ENCODE assay signal across 1 cellular context in the genomic region with DNA sequence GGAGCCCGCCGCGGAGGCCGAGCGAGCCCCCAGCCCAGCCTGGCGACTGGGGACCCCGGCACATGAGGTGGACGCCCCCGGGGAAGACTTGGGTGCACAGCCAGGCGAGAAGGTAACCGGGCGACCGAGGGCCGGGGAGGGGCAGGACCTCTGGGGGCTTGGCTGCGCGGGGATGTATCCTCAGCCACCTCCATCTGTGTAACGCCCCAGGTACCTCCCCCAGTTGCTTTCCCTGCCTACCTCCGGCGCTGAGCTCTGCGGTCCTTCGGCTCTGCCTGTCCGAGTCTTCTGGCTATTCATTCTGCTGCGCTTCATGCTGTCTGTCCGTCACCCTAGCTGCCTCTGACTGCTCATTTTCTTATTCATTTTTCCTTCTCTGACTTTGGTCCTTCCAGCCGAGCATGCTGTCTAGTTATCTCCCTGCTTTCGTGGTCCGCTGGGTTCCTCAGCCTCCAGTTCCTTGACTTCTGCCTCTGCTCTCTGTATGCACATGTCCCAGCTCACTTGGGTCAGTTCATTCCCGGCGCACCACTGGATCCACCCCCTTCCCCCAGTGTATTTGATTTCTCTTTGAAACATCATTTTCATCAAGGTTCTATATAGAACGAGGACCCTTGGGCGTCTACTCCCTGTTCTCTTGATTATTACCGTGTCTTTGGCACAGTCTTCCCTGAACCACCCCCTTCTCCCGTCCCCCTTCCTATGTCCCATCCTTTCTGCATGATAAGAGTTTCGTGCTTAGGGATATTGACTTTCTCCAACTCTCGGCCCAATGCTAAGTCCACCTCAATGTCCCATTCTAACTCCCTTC.
TF ChIP-seq lines count a peak whose summit lies in the region.

No MANE protein-coding gene starts in this region.

TF ChIP-seq in K562, 482 proteins besides CTCF, POLR2A, EP300 and RAD21 (continued from another document and continues in another):
- TF ChIP-seq, protein P1, sequence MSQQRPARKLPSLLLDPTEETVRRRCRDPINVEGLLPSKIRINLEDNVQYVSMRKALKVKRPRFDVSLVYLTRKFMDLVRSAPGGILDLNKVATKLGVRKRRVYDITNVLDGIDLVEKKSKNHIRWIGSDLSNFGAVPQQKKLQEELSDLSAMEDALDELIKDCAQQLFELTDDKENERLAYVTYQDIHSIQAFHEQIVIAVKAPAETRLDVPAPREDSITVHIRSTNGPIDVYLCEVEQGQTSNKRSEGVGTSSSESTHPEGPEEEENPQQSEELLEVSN (IDR thresholded peaks at IDR 0.05; ENCODE audit: borderline replicate concordance in 1 of 2, extremely low read depth in 1 of 2, insufficient read depth in 1 of 2, insufficient read length in 1 of 2, low read depth in 1 of 2, low read length in 1 of 2, poor library complexity in 1 of 2, severe bottlenecking in 1 of 2): no peak
- TF ChIP-seq SMARCB1 (IDR thresholded peaks at IDR 0.05; ENCODE audit: insufficient read length, low read depth) (no peak), RBM25 (IDR thresholded peaks at IDR 0.05; ENCODE audit: low read depth, low read length, severe bottlenecking) (no peak), POLR3A (IDR thresholded peaks at IDR 0.05; ENCODE audit: borderline replicate concordance, extremely low read depth, insufficient read depth, insufficient read length) (no peak), TAL1 (IDR thresholded peaks at IDR 0.05) (no peak), TRIM24 (IDR thresholded peaks at IDR 0.05) (no peak), SMAD2 (IDR thresholded peaks at IDR 0.05; ENCODE audit: low read depth, low read length) (no peak), RUNX1 (IDR thresholded peaks at IDR 0.05; ENCODE audit: low read depth) (no peak), MCM7 (IDR thresholded peaks at IDR 0.05) (no peak), ZNF133 (CRISPR knock-in tag; IDR thresholded peaks at IDR 0.05) (no peak), ZBTB1 (CRISPR knock-in tag; IDR thresholded peaks at IDR 0.05; ENCODE audit: borderline replicate concordance, low read depth) (no peak), ZNF239 (CRISPR knock-in tag; IDR thresholded peaks at IDR 0.05) (no peak), FOXK1 (CRISPR knock-in tag; IDR thresholded peaks at IDR 0.05; ENCODE audit: borderline replicate concordance) (no peak), ZNF644 (tag; IDR thresholded peaks at IDR 0.05; ENCODE audit: low read depth) (no peak), SIN3A (IDR thresholded peaks at IDR 0.05; ENCODE audit: borderline replicate concordance in 2 of 2, control insufficient read depth in 1 of 2, low read depth in 2 of 2, low read length in 2 of 2) (no peak), STAT6 (CRISPR knock-in tag; IDR thresholded peaks at IDR 0.05) (no peak), BACH1 (tag; IDR thresholded peaks at IDR 0.05) (no peak), ZNF384 (IDR thresholded peaks at IDR 0.05; ENCODE audit: low read depth, low read length) (no peak), SUPT5H (IDR thresholded peaks at IDR 0.05) (no peak), ZSCAN32 (CRISPR knock-in tag; IDR thresholded peaks at IDR 0.05) (no peak), RNF2 (IDR thresholded peaks at IDR 0.05) (no peak), PURB (CRISPR knock-in tag; IDR thresholded peaks at IDR 0.05; ENCODE audit: low read depth) (no peak), CHD7 (IDR thresholded peaks at IDR 0.05; ENCODE audit: low read depth, low read length) (no peak), PCBP2 (IDR thresholded peaks at IDR 0.05; ENCODE audit: low read depth, low read length, poor library complexity, severe bottlenecking) (no peak), ADNP (tag; IDR thresholded peaks at IDR 0.05) (no peak), NFXL1 (CRISPR knock-in tag; IDR thresholded peaks at IDR 0.05) (no peak), CEBPG (CRISPR knock-in tag; IDR thresholded peaks at IDR 0.05) (no peak), CEBPG (tag; conservative IDR thresholded peaks at IDR 0.05 in 1 of 2, IDR thresholded peaks at IDR 0.05 in 1 of 2) (no peak), JUN (IDR thresholded peaks at IDR 0.05; ENCODE audit: borderline replicate concordance, low read depth, low read length) (no peak), JUN (CRISPR knock-in tag; IDR thresholded peaks at IDR 0.05; ENCODE audit: borderline replicate concordance) (no peak)
- TF ChIP-seq, protein P2, sequence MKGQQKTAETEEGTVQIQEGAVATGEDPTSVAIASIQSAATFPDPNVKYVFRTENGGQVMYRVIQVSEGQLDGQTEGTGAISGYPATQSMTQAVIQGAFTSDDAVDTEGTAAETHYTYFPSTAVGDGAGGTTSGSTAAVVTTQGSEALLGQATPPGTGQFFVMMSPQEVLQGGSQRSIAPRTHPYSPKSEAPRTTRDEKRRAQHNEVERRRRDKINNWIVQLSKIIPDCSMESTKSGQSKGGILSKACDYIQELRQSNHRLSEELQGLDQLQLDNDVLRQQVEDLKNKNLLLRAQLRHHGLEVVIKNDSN (CRISPR knock-in tag; IDR thresholded peaks at IDR 0.05): no peak
- TF ChIP-seq, protein P3, sequence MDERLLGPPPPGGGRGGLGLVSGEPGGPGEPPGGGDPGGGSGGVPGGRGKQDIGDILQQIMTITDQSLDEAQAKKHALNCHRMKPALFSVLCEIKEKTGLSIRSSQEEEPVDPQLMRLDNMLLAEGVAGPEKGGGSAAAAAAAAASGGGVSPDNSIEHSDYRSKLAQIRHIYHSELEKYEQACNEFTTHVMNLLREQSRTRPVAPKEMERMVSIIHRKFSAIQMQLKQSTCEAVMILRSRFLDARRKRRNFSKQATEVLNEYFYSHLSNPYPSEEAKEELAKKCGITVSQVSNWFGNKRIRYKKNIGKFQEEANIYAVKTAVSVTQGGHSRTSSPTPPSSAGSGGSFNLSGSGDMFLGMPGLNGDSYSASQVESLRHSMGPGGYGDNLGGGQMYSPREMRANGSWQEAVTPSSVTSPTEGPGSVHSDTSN (CRISPR knock-in tag; IDR thresholded peaks at IDR 0.05; ENCODE audit: low read depth): no peak
- TF ChIP-seq, protein P3 (tag; conservative IDR thresholded peaks at IDR 0.05; ENCODE audit: low read depth): no peak
- TF ChIP-seq, protein P4, sequence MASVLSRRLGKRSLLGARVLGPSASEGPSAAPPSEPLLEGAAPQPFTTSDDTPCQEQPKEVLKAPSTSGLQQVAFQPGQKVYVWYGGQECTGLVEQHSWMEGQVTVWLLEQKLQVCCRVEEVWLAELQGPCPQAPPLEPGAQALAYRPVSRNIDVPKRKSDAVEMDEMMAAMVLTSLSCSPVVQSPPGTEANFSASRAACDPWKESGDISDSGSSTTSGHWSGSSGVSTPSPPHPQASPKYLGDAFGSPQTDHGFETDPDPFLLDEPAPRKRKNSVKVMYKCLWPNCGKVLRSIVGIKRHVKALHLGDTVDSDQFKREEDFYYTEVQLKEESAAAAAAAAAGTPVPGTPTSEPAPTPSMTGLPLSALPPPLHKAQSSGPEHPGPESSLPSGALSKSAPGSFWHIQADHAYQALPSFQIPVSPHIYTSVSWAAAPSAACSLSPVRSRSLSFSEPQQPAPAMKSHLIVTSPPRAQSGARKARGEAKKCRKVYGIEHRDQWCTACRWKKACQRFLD (CRISPR knock-in tag; IDR thresholded peaks at IDR 0.05): no peak
